Comparison of ENCODE assay signal across 8 cellular contexts in genomic region chr14:61188936-61189808, GRCh38.
DNase-seq lines count a peak whose midpoint lies in the region; ATAC-seq, FAIRE-seq and TF ChIP-seq lines count a peak whose summit lies in the region.

No MANE protein-coding gene starts in this region.

- TF ChIP-seq POLR2A in A549 (IDR thresholded peaks at IDR 0.05; ENCODE audit: low read length) = no peak

- FAIRE-seq in A549 (lab: Jason Lieb, UNC) = no peak

- peak; percentile 76 for TF ChIP-seq CTCF in A549 (IDR thresholded peaks at IDR 0.05)
- TF ChIP-seq CTCF in astrocyte of the spinal cord (IDR thresholded peaks at IDR 0.05; ENCODE audit: low read depth, low read length) = peak; percentile 81

- DNase-seq in A549 (ENCODE audit: low read depth in 1 of 2, low spot score in 1 of 2) (peak; percentile 74 to 87), GM19240 (ENCODE audit: insufficient read length, low spot score) (peak; percentile 14), NCI-H226 (peak; percentile 16), astrocyte of the spinal cord (ENCODE audit: low read depth, low spot score) (peak; percentile 90), NCI-H526 treated with DMSO at 0.1 percent for 48 hours (lab: John Stamatoyannopoulos, UW) (no peak)
- DNase-seq in effector memory CD4-positive, alpha-beta T cell = no peak

- H3K36me3 ChIP-seq in iPS-20b (ENCODE audit: insufficient read depth, low read depth, low read length) = no peaks in the 10 kb centered on the region
- H3K36me3 ChIP-seq in skeletal muscle tissue (ENCODE audit: control insufficient read depth in 3 of 3, insufficient read depth in 3 of 3, low read length in 3 of 3) = no peaks in the 10 kb centered on the region
- H3K36me3 ChIP-seq in effector memory CD4-positive, alpha-beta T cell (ENCODE audit: control insufficient read depth, insufficient read depth, low read length) = no peaks in the 10 kb centered on the region

- peak; percentile 71 to 87 for TF ChIP-seq RAD21 in A549 (conservative IDR thresholded peaks at IDR 0.05 in 1 of 2, IDR thresholded peaks at IDR 0.05 in 1 of 2)

- no peaks in the 10 kb centered on the region; the same call in 1 of the 2 replicates for H3K27me3 ChIP-seq in iPS-20b (ENCODE audit: insufficient read depth, low read length)
- no peaks in the 10 kb centered on the region for H3K27me3 ChIP-seq in skeletal muscle tissue (ENCODE audit: control insufficient read depth in 3 of 3, insufficient read depth in 3 of 3, low read length in 3 of 3)
- H3K27me3 ChIP-seq in effector memory CD4-positive, alpha-beta T cell (replicated peaks; ENCODE audit: control insufficient read depth, insufficient read depth, low read length, poor library complexity, severe bottlenecking) = peaks cover 7% of the 10 kb centered on the region

- 6% methylated on average over 30 of the region's 30 CpGs for WGBS in A549 (ENCODE audit: missing lambda C conversion rate)

- no peak for TF ChIP-seq EP300 in A549 (IDR thresholded peaks at IDR 0.05)

- in situ Hi-C loops in astrocyte of the spinal cord (cut with HindIII; ENCODE audit: low sequenced_read_pairs) = no loop called here

- H3K4me3 ChIP-seq in A549 (peak overlapping the region; percentile 61), astrocyte of the spinal cord (ENCODE audit: low read depth, low read length) (peak overlapping the region; percentile 30), iPS-20b (ENCODE audit: low read length) (peak overlapping the region; percentile 55), skeletal muscle tissue (ENCODE audit: low read length in 3 of 3) (peak overlapping the region; percentile 39 to 60 (median 45))
- H3K4me3 ChIP-seq in effector memory CD4-positive, alpha-beta T cell (ENCODE audit: insufficient read depth, low read depth, low read length, poor library complexity, severe bottlenecking) = no peak overlapping the region

- peak overlapping the region; percentile 88 to 95 for H3K27ac ChIP-seq in A549
- H3K27ac ChIP-seq in iPS-20b (ENCODE audit: low read length) = no peak overlapping the region
- peak overlapping the region; percentile 67 for H3K27ac ChIP-seq in skeletal muscle tissue (ENCODE audit: low read depth, low read length)
- H3K27ac ChIP-seq in effector memory CD4-positive, alpha-beta T cell (ENCODE audit: insufficient read depth, low read length, poor library complexity, severe bottlenecking) = no peak overlapping the region

- peak; percentile 92 to 95 for ATAC-seq in A549

- POLR2A ChIA-PET in A549 (lab: Yijun Ruan, JAX) = interaction anchor here (2.4 kb wide), 1 partner anchor 208 kb away, joined by 12 read pairs; the partner anchor contains the start of genes SLC38A6 and TRMT5

- H3K4me2 ChIP-seq in A549 = peak overlapping the region; percentile 70

- peaks cover 26% of the 10 kb centered on the region for H3K4me1 ChIP-seq in A549
- peaks cover 12% of the 10 kb centered on the region; the same call in 1 of the 2 replicates for H3K4me1 ChIP-seq in iPS-20b (ENCODE audit: insufficient read depth, low read length)
- peaks cover 17 to 31% (median 17%) of the 10 kb centered on the region in 3 donors for H3K4me1 ChIP-seq in skeletal muscle tissue (ENCODE audit: control insufficient read depth in 3 of 3, insufficient read depth in 3 of 3, low read length in 3 of 3)
- peaks cover 5% of the 10 kb centered on the region for H3K4me1 ChIP-seq in effector memory CD4-positive, alpha-beta T cell (ENCODE audit: control insufficient read depth, insufficient read depth, low read length, poor library complexity, severe bottlenecking)

- CTCF ChIA-PET in A549 (lab: Yijun Ruan, JAX) = interaction anchor here (0.7 to 1.2 kb wide), 8 partner anchors 13 to 564 kb away, joined by 3 to 5 read pairs (median 3); no protein-coding TSS in a partner anchor

- H3K9me3 ChIP-seq in A549 (no peaks in the 10 kb centered on the region), iPS-20b (ENCODE audit: insufficient read depth, low read depth, low read length) (no peaks in the 10 kb centered on the region), skeletal muscle tissue (ENCODE audit: control insufficient read depth in 3 of 3, low read length in 3 of 3) (no peaks in the 10 kb centered on the region)
- H3K9me3 ChIP-seq in effector memory CD4-positive, alpha-beta T cell (ENCODE audit: control insufficient read depth, low read length) = no peaks in the 10 kb centered on the region

- H3K9ac ChIP-seq in iPS-20b (ENCODE audit: low read depth, low read length) (peak overlapping the region; percentile 69; the same call in 1 of the 2 replicates), skeletal muscle tissue (ENCODE audit: low read depth in 1 of 3, low read length in 3 of 3) (peak overlapping the region; percentile 48 to 58 (median 58))

TF ChIP-seq in A549, 52 proteins besides CTCF, POLR2A, EP300 and RAD21:
- TF ChIP-seq HOXB13 (CRISPR knock-in tag; IDR thresholded peaks at IDR 0.05; ENCODE audit: low read depth) (no peak), EHF (CRISPR knock-in tag; IDR thresholded peaks at IDR 0.05) (no peak), ZC3H11A (IDR thresholded peaks at IDR 0.05) (no peak), USF2 (IDR thresholded peaks at IDR 0.05) (no peak), JUNB (IDR thresholded peaks at IDR 0.05) (no peak), PHF8 (IDR thresholded peaks at IDR 0.05; ENCODE audit: borderline replicate concordance, low read depth) (no peak; the same call in 1 of the 2 replicates), FOSL2 (IDR thresholded peaks at IDR 0.05) (no peak), FOSL2 (CRISPR knock-in tag; IDR thresholded peaks at IDR 0.05) (0 out of 2 replicates have a peak, but pooled peaks have one; percentile 10), CHD2 (IDR thresholded peaks at IDR 0.05; ENCODE audit: low read length, partially characterized antibody) (no peak), SMC3 (IDR thresholded peaks at IDR 0.05) (peak; percentile 83), ZSCAN20 (CRISPR knock-in tag; IDR thresholded peaks at IDR 0.05) (no peak), CHD4 (IDR thresholded peaks at IDR 0.05; ENCODE audit: borderline replicate concordance) (peak; percentile 38; the same call in 1 of the 2 replicates), HES2 (IDR thresholded peaks at IDR 0.05) (no peak), JUN (IDR thresholded peaks at IDR 0.05) (peak in 1 of 2 experiments; percentile 22; a peak in 1 of 5 replicates), NFE2L2 (conservative IDR thresholded peaks at IDR 0.05; ENCODE audit: low read length) (no peak), RARB (CRISPR knock-in tag; IDR thresholded peaks at IDR 0.05) (no peak), ZFP36 (IDR thresholded peaks at IDR 0.05; ENCODE audit: borderline replicate concordance, partially characterized antibody) (no peak), HDAC2 (IDR thresholded peaks at IDR 0.05) (no peak), EHMT2 (IDR thresholded peaks at IDR 0.05; ENCODE audit: low read depth) (no peak), FOSB (CRISPR knock-in tag; IDR thresholded peaks at IDR 0.05) (no peak), MAZ (IDR thresholded peaks at IDR 0.05; ENCODE audit: borderline replicate concordance, low read depth, low read length) (no peak), CBX8 (IDR thresholded peaks at IDR 0.05) (no peak), MYC (IDR thresholded peaks at IDR 0.05; ENCODE audit: borderline replicate concordance, low read length) (no peak), ESRRA (IDR thresholded peaks at IDR 0.05; ENCODE audit: borderline replicate concordance, low read length) (no peak), NPAS2 (CRISPR knock-in tag; IDR thresholded peaks at IDR 0.05; ENCODE audit: borderline replicate concordance) (no peak), HMGXB4 (CRISPR knock-in tag; IDR thresholded peaks at IDR 0.05; ENCODE audit: borderline replicate concordance) (no peak), RNF2 (IDR thresholded peaks at IDR 0.05; ENCODE audit: borderline replicate concordance, low read depth) (no peak), MAX (IDR thresholded peaks at IDR 0.05) (peak; percentile 33; the same call in 1 of the 2 replicates)

Comparison
In these comparisons a context has a peak if more than half of its experiments do, and no peak if none do; other contexts are left out.
1. DNase-seq: peak in A549 (2 of 2), GM19240 (single experiment), NCI-H226 (single experiment) and astrocyte of the spinal cord (single experiment); none in effector memory CD4-positive, alpha-beta T cell (0 of 3) and NCI-H526 treated with DMSO at 0.1 percent for 48 hours (single experiment).
2. H3K27ac ChIP-seq: peak in A549 (2 of 2) and skeletal muscle tissue (single experiment); none in iPS-20b (single experiment) and effector memory CD4-positive, alpha-beta T cell (single experiment).